Comparison of ENCODE assay signal across 8 cellular contexts in genomic region chr9:35733109-35733541, GRCh38. TPM values are rescaled to one million over a fixed set of nuclear protein-coding genes. Genes with fewer than 3 reads are reported as not detected.
DNase-seq lines count a peak whose midpoint lies in the region; ATAC-seq, FAIRE-seq and TF ChIP-seq lines count a peak whose summit lies in the region.

No MANE protein-coding gene starts in this region.

- peak overlapping the region in 7 of 8 donors; percentile 92 to 98 (median 95) for H3K27ac Mint-ChIP-seq in CD8-positive, alpha-beta memory T cell
- no peak overlapping the region for H3K27ac Mint-ChIP-seq in MCF 10A (ENCODE audit: low read depth, unreplicated experiment)

- no peaks in the 10 kb centered on the region for H3K9me3 Mint-ChIP-seq in CD8-positive, alpha-beta memory T cell
- no peaks in the 10 kb centered on the region for H3K9me3 Mint-ChIP-seq in MCF 10A (ENCODE audit: unreplicated experiment)

- in situ Hi-C loops in HepG2 (cut with HindIII; ENCODE audit: extremely low pct_ligation_motif_present, low pct_unique_long_range_greater_than_20kb) = no loop called here

- WGBS in HepG2 (ENCODE audit: low lambda C conversion rate) = 3% methylated on average over 3 of the region's 3 CpGs

- peak overlapping the region; percentile 98 for H3K4me2 ChIP-seq in HepG2 (ENCODE audit: low read depth, low read length)

- peak in 1 of 5 donors; percentile 20 for DNase-seq in CD8-positive, alpha-beta memory T cell
- peak; percentile 40 for DNase-seq in H54 (ENCODE audit: insufficient read length, low spot score)
- peak; percentile 56 for DNase-seq in NOMO-1 treated with DMSO at 0.1 percent for 48 hours (lab: John Stamatoyannopoulos, UW; ENCODE audit: unreplicated experiment)
- peak; percentile 66 for DNase-seq in MCF 10A (ENCODE audit: unreplicated experiment)
- DNase-seq in HepG2 (ENCODE audit: low spot score) = peak; percentile 60
- DNase-seq in upper lobe of right lung = no peak
- no peak for DNase-seq in activated CD8-positive, alpha-beta memory T cell treated with anti-CD3 and anti-CD28 coated beads for 24 hours
- no peak for DNase-seq in middle frontal gyrus (ENCODE audit: extremely low spot score, low spot score)

- peak overlapping the region; percentile 92 for H3K27ac ChIP-seq in CD8-positive, alpha-beta memory T cell (ENCODE audit: low read depth, low read length)
- H3K27ac ChIP-seq in HepG2 (ENCODE audit: extremely low read length, insufficient read depth, low read length) (peak overlapping the region; percentile 95), upper lobe of right lung (peak overlapping the region; percentile 96)

- peak overlapping the region; percentile 86 for H3K9ac ChIP-seq in HepG2 (ENCODE audit: insufficient read depth, low read depth, low read length)

- H3K9me3 ChIP-seq in CD8-positive, alpha-beta memory T cell (ENCODE audit: low read length) = no peaks in the 10 kb centered on the region
- H3K9me3 ChIP-seq in HepG2 (ENCODE audit: low read length) = no peaks in the 10 kb centered on the region
- no peaks in the 10 kb centered on the region for H3K9me3 ChIP-seq in upper lobe of right lung

- peak overlapping the region in 4 of 7 donors; percentile 87 to 96 (median 94) for H3K4me3 Mint-ChIP-seq in CD8-positive, alpha-beta memory T cell
- no peak overlapping the region for H3K4me3 Mint-ChIP-seq in MCF 10A (ENCODE audit: unreplicated experiment)

- peaks cover 55% of the 10 kb centered on the region for H3K4me1 ChIP-seq in CD8-positive, alpha-beta memory T cell (ENCODE audit: insufficient read depth, low read length)
- peaks cover 44% of the 10 kb centered on the region for H3K4me1 ChIP-seq in HepG2 (ENCODE audit: insufficient read depth, low read length)
- H3K4me1 ChIP-seq in upper lobe of right lung = peaks cover 44% of the 10 kb centered on the region

- peaks cover 22% of the 10 kb centered on the region for H3K36me3 ChIP-seq in CD8-positive, alpha-beta memory T cell (ENCODE audit: insufficient read depth, low read length)
- H3K36me3 ChIP-seq in HepG2 (replicated peaks in 1 of 2; ENCODE audit: control insufficient read depth in 1 of 2, insufficient read depth in 2 of 2, low read length in 2 of 2) = peaks cover 17 to 40% of the 10 kb centered on the region in 2 experiments
- peaks cover 42% of the 10 kb centered on the region for H3K36me3 ChIP-seq in upper lobe of right lung

- intact Hi-C loops in MCF 10A (cut with micrococcal nuclease) (loop anchor here (1.0 to 5.0 kb wide), 7 partner anchors 16 to 621 kb away; partner anchors contain the start of genes GBA2 and RGP1), HepG2 (cut with micrococcal nuclease; ENCODE audit: unreplicated experiment) (loop anchor here (2.0 to 10.0 kb wide), 3 partner anchors 16 to 238 kb away; partner anchors contain the start of genes FAM221B, GBA2, RGP1 and RUSC2), upper lobe of right lung (cut with DNase I) (no loop called here)

- TF ChIP-seq CTCF in MCF 10A (IDR thresholded peaks at IDR 0.05; ENCODE audit: unreplicated experiment) (peak; percentile 15), HepG2 (CRISPR knock-in tag; IDR thresholded peaks at IDR 0.05) (peak; percentile 53; the same call in 1 of the 2 replicates), upper lobe of right lung (IDR thresholded peaks at IDR 0.05) (no peak)

- TF ChIP-seq POLR2A in H54 (IDR thresholded peaks at IDR 0.05; ENCODE audit: low read depth, low read length) = no peak
- TF ChIP-seq POLR2A in HepG2 (IDR thresholded peaks at IDR 0.05; ENCODE audit: insufficient read depth in 1 of 2, low read depth in 2 of 2, low read length in 2 of 2) = 0 out of 4 replicates have a peak, but pooled peaks of 1 of the 2 experiments have one; percentile 10

- POLR2A ChIA-PET in CD8-positive, alpha-beta memory T cell (lab: Charles Lee) = interaction anchor here (0.9 to 3.7 kb wide), 8 partner anchors 16 to 128 kb away, joined by 3 to 45 read pairs (median 16); partner anchors contain the start of genes ARHGEF39, CCDC107, GBA2 and RGP1
- POLR2A ChIA-PET in MCF 10A (lab: Yijun Ruan, JAX) = interaction anchor here (0.6 to 15.0 kb wide), 20 partner anchors 11 to 621 kb away, joined by 3 to 284 read pairs (median 12); partner anchors contain the start of genes ARHGEF39, CCDC107, CLTA and GBA2
- POLR2A ChIA-PET in HepG2 (lab: Yijun Ruan, JAX) = interaction anchor here (1.4 to 4.1 kb wide), 12 partner anchors 8 to 244 kb away, joined by 3 to 102 read pairs (median 13); partner anchors contain the start of genes CCDC107, GBA2, HINT2 and RGP1

- TF ChIP-seq EP300 in HepG2 (IDR thresholded peaks at IDR 0.05; ENCODE audit: low read depth in 2 of 2, low read length in 2 of 2) = no peak
- TF ChIP-seq EP300 in HepG2 (CRISPR knock-in tag; IDR thresholded peaks at IDR 0.05; ENCODE audit: borderline replicate concordance) = no peak

- peaks cover 28% of the 10 kb centered on the region for H4K20me1 ChIP-seq in HepG2 (ENCODE audit: insufficient read depth, low read length)

- ATAC-seq in HepG2 (peak; percentile 5), upper lobe of right lung (no peak)

- no peak for TF ChIP-seq RAD21 in HepG2 (CRISPR knock-in tag; IDR thresholded peaks at IDR 0.05)

- H3K27me3 ChIP-seq in CD8-positive, alpha-beta memory T cell (ENCODE audit: insufficient read depth, low read length, poor library complexity, severe bottlenecking) = no peaks in the 10 kb centered on the region
- H3K27me3 ChIP-seq in HepG2 (ENCODE audit: control insufficient read depth in 1 of 2, insufficient read depth in 2 of 2, low read length in 2 of 2) (no peaks in the 10 kb centered on the region; a peak in 1 of 5 replicates), upper lobe of right lung (no peaks in the 10 kb centered on the region)

- H2AFZ ChIP-seq in HepG2 (ENCODE audit: low read length) = no peak overlapping the region

- CTCF ChIA-PET in CD8-positive, alpha-beta memory T cell (lab: Charles Lee) = interaction anchor here (1.4 to 8.0 kb wide), 10 partner anchors 14 to 149 kb away, joined by 3 to 89 read pairs (median 22); partner anchors contain the start of genes CCDC107, GBA2, RGP1 and RMRP
- CTCF ChIA-PET in MCF 10A (lab: Yijun Ruan, JAX) (interaction anchor here (0.6 to 10.3 kb wide), 11 partner anchors 8 to 93 kb away, joined by 3 to 150 read pairs (median 4); partner anchors contain the start of genes ARHGEF39, CCDC107, GBA2 and MSMP), HepG2 (lab: Yijun Ruan, JAX; ENCODE audit: low intra/inter-chr PET ratio, low total read pairs) (no interaction called here)

- BruUV-seq in MCF 10A (replicated peaks; lab: Mats Ljungman, UMichigan) (no TSS peak), HepG2 (replicated peaks; lab: Mats Ljungman, UMichigan) (no TSS peak)

- H3K27me3 Mint-ChIP-seq in CD8-positive, alpha-beta memory T cell = no peaks in the 10 kb centered on the region
- H3K27me3 Mint-ChIP-seq in MCF 10A (ENCODE audit: insufficient read depth, unreplicated experiment) = no peaks in the 10 kb centered on the region

- FAIRE-seq in H54 (lab: Jason Lieb, UNC) = no peak
- peak; percentile 8 for FAIRE-seq in HepG2 (lab: Jason Lieb, UNC)

- H3K4me1 Mint-ChIP-seq in CD8-positive, alpha-beta memory T cell = peaks cover 20 to 27% (median 22%) of the 10 kb centered on the region in 3 donors
- H3K4me1 Mint-ChIP-seq in MCF 10A (ENCODE audit: insufficient read depth, unreplicated experiment) = peaks cover 13% of the 10 kb centered on the region

- peaks cover 4 to 44% (median 13%) of the 10 kb centered on the region in 3 donors for H3K36me3 Mint-ChIP-seq in CD8-positive, alpha-beta memory T cell
- H3K36me3 Mint-ChIP-seq in MCF 10A (ENCODE audit: insufficient read depth, unreplicated experiment) = peaks cover 45% of the 10 kb centered on the region

- H3K4me3 ChIP-seq in CD8-positive, alpha-beta memory T cell (ENCODE audit: low read length) = peak overlapping the region; percentile 97
- H3K4me3 ChIP-seq in HepG2 (replicated peaks in 1 of 3; ENCODE audit: insufficient read depth in 1 of 3, low read depth in 2 of 3, low read length in 3 of 3) = peak overlapping the region; percentile 92 to 98 (median 92)
- H3K4me3 ChIP-seq in upper lobe of right lung = peak overlapping the region; percentile 64

- H3K79me2 ChIP-seq in HepG2 (ENCODE audit: insufficient read depth, low read length) = peaks cover 48% of the 10 kb centered on the region

RNA-seq across cellular contexts. Expression of gene CREB3, which starts 0.7 kb away (rescaled TPM):
- total RNA-seq in CD8-positive, alpha-beta memory T cell = 10 to 100 TPM; 38.0 to 38.6 TPM
- polyA plus RNA-seq in CD8-positive, alpha-beta memory T cell = 53.6 TPM
- total RNA-seq in MCF 10A (2022) (58.7 and 66.2 TPM in 2 replicates), HepG2 (2016; rRNA removed; fragmentation: Illumina TruSeq; extraction: Trizol) (32.2 and 34.2 TPM in 2 replicates), upper lobe of right lung (34.9 TPM)
- total RNA-seq in HepG2 (2016; cell fraction: cytosol; rRNA removed; fragmentation: Illumina TruSeq; extraction: Trizol; ENCODE audit: low read depth) = 16.4 and 24.8 TPM in 2 replicates
- total RNA-seq in HepG2 (2016; cell fraction: insoluble cytoplasmic fraction; rRNA removed; fragmentation: Illumina TruSeq; extraction: Trizol) = 35.0 and 35.4 TPM in 2 replicates
- total RNA-seq in HepG2 (2016; cell fraction: membrane; rRNA removed; fragmentation: Illumina TruSeq; extraction: Trizol) = 29.8 and 43.4 TPM in 2 replicates
- 19.0 and 22.6 TPM in 2 replicates for total RNA-seq in HepG2 (2016; cell fraction: nucleus; rRNA removed; fragmentation: Illumina TruSeq; extraction: Trizol)
- 11.1 and 13.5 TPM in 2 replicates for polyA plus RNA-seq in HepG2 (2011; rRNA removed)
- polyA plus RNA-seq in HepG2 (2011; cell fraction: cytosol; rRNA removed) = 12.6 and 15.2 TPM in 2 replicates
- 15.5 and 16.6 TPM in 2 replicates for polyA plus RNA-seq in HepG2 (2011; cell fraction: nucleus; rRNA removed)
- polyA plus RNA-seq in HepG2 (2012) = 12.3 and 13.3 TPM in 2 replicates
- polyA plus RNA-seq in HepG2 (2016; cell fraction: cytosol; fragmentation: Illumina TruSeq; extraction: Trizol; ENCODE audit: low read depth) = 16.3 and 25.4 TPM in 2 replicates
- 29.0 and 30.9 TPM in 2 replicates for polyA plus RNA-seq in HepG2 (2016; cell fraction: insoluble cytoplasmic fraction; fragmentation: Illumina TruSeq; extraction: Trizol; ENCODE audit: low read depth)
- 26.7 and 33.7 TPM in 2 replicates for polyA plus RNA-seq in HepG2 (2016; cell fraction: membrane; fragmentation: Illumina TruSeq; extraction: Trizol; ENCODE audit: low read depth)
- polyA plus RNA-seq in HepG2 (2016; cell fraction: nucleus; fragmentation: Illumina TruSeq; extraction: Trizol; ENCODE audit: insufficient read depth, low read depth) = 27.3 and 30.5 TPM in 2 replicates
- polyA minus RNA-seq in HepG2 (2011; rRNA and poly(A)+ RNA removed; ENCODE audit: low replicate concordance) = 14.5 and 21.8 TPM in 2 replicates
- 5.1 and 6.9 TPM in 2 replicates for polyA minus RNA-seq in HepG2 (2011; cell fraction: cytosol; rRNA and poly(A)+ RNA removed)
- 9.9 and 11.1 TPM in 2 replicates for polyA minus RNA-seq in HepG2 (2011; cell fraction: nucleus; rRNA and poly(A)+ RNA removed)

RNA-seq across cellular contexts. Expression of gene TLN1, which starts 1.1 kb away (rescaled TPM):
- total RNA-seq in CD8-positive, alpha-beta memory T cell = 100 to 1,000 TPM; 248 to 249 TPM
- 161 TPM for polyA plus RNA-seq in CD8-positive, alpha-beta memory T cell
- 224 and 256 TPM in 2 replicates for total RNA-seq in MCF 10A (2022)
- 51.8 and 53.7 TPM in 2 replicates for total RNA-seq in HepG2 (2016; rRNA removed; fragmentation: Illumina TruSeq; extraction: Trizol)
- total RNA-seq in HepG2 (2016; cell fraction: cytosol; rRNA removed; fragmentation: Illumina TruSeq; extraction: Trizol; ENCODE audit: low read depth) = 5.4 and 5.6 TPM in 2 replicates
- total RNA-seq in HepG2 (2016; cell fraction: insoluble cytoplasmic fraction; rRNA removed; fragmentation: Illumina TruSeq; extraction: Trizol) = 48.7 and 53.6 TPM in 2 replicates
- total RNA-seq in HepG2 (2016; cell fraction: membrane; rRNA removed; fragmentation: Illumina TruSeq; extraction: Trizol) = 16.4 and 17.1 TPM in 2 replicates
- total RNA-seq in HepG2 (2016; cell fraction: nucleus; rRNA removed; fragmentation: Illumina TruSeq; extraction: Trizol) = 44.1 and 46.3 TPM in 2 replicates
- 35.2 and 52.6 TPM in 2 replicates for polyA plus RNA-seq in HepG2 (2011; rRNA removed)
- 26.4 and 37.0 TPM in 2 replicates for polyA plus RNA-seq in HepG2 (2011; cell fraction: cytosol; rRNA removed)
- polyA plus RNA-seq in HepG2 (2011; cell fraction: nucleus; rRNA removed) = 60.2 and 61.4 TPM in 2 replicates
- 37.0 and 57.6 TPM in 2 replicates for polyA plus RNA-seq in HepG2 (2012)
- 3.2 and 3.6 TPM in 2 replicates for polyA plus RNA-seq in HepG2 (2016; cell fraction: cytosol; fragmentation: Illumina TruSeq; extraction: Trizol; ENCODE audit: low read depth)
- polyA plus RNA-seq in HepG2 (2016; cell fraction: insoluble cytoplasmic fraction; fragmentation: Illumina TruSeq; extraction: Trizol; ENCODE audit: low read depth) = 38.8 and 63.9 TPM in 2 replicates
- polyA plus RNA-seq in HepG2 (2016; cell fraction: membrane; fragmentation: Illumina TruSeq; extraction: Trizol; ENCODE audit: low read depth) = 5.7 and 8.6 TPM in 2 replicates
- polyA plus RNA-seq in HepG2 (2016; cell fraction: nucleus; fragmentation: Illumina TruSeq; extraction: Trizol; ENCODE audit: insufficient read depth, low read depth) = 55.3 and 65.8 TPM in 2 replicates
- polyA minus RNA-seq in HepG2 (2011; rRNA and poly(A)+ RNA removed; ENCODE audit: low replicate concordance) = 166 and 414 TPM in 2 replicates
- 120 and 167 TPM in 2 replicates for polyA minus RNA-seq in HepG2 (2011; cell fraction: cytosol; rRNA and poly(A)+ RNA removed)
- 38.1 and 53.7 TPM in 2 replicates for polyA minus RNA-seq in HepG2 (2011; cell fraction: nucleus; rRNA and poly(A)+ RNA removed)
- total RNA-seq in upper lobe of right lung = 439 TPM

RNA-seq across cellular contexts. Expression of gene GBA2, which starts 15.9 kb away (rescaled TPM):
- total RNA-seq in CD8-positive, alpha-beta memory T cell = 10 to 100 TPM; 41.8 to 42.0 TPM
- polyA plus RNA-seq in CD8-positive, alpha-beta memory T cell = 30.7 TPM
- total RNA-seq in MCF 10A (2022) = 51.3 and 55.2 TPM in 2 replicates
- total RNA-seq in HepG2 (2016; rRNA removed; fragmentation: Illumina TruSeq; extraction: Trizol) = 24.4 and 37.5 TPM in 2 replicates
- 11.1 and 11.7 TPM in 2 replicates for total RNA-seq in HepG2 (2016; cell fraction: cytosol; rRNA removed; fragmentation: Illumina TruSeq; extraction: Trizol; ENCODE audit: low read depth)
- 21.2 and 40.4 TPM in 2 replicates for total RNA-seq in HepG2 (2016; cell fraction: insoluble cytoplasmic fraction; rRNA removed; fragmentation: Illumina TruSeq; extraction: Trizol)
- 27.6 and 27.8 TPM in 2 replicates for total RNA-seq in HepG2 (2016; cell fraction: membrane; rRNA removed; fragmentation: Illumina TruSeq; extraction: Trizol)
- 70.2 and 71.7 TPM in 2 replicates for total RNA-seq in HepG2 (2016; cell fraction: nucleus; rRNA removed; fragmentation: Illumina TruSeq; extraction: Trizol)
- polyA plus RNA-seq in HepG2 (2011; rRNA removed) = 86.1 and 96.9 TPM in 2 replicates
- 54.1 and 58.1 TPM in 2 replicates for polyA plus RNA-seq in HepG2 (2011; cell fraction: cytosol; rRNA removed)
- polyA plus RNA-seq in HepG2 (2011; cell fraction: nucleus; rRNA removed) = 385 and 395 TPM in 2 replicates
- 50.0 and 65.4 TPM in 2 replicates for polyA plus RNA-seq in HepG2 (2012)
- polyA plus RNA-seq in HepG2 (2016; cell fraction: cytosol; fragmentation: Illumina TruSeq; extraction: Trizol; ENCODE audit: low read depth) = 10.5 and 11.2 TPM in 2 replicates
- polyA plus RNA-seq in HepG2 (2016; cell fraction: insoluble cytoplasmic fraction; fragmentation: Illumina TruSeq; extraction: Trizol; ENCODE audit: low read depth) = 21.6 and 24.7 TPM in 2 replicates
- 23.2 and 23.4 TPM in 2 replicates for polyA plus RNA-seq in HepG2 (2016; cell fraction: membrane; fragmentation: Illumina TruSeq; extraction: Trizol; ENCODE audit: low read depth)
- polyA plus RNA-seq in HepG2 (2016; cell fraction: nucleus; fragmentation: Illumina TruSeq; extraction: Trizol; ENCODE audit: insufficient read depth, low read depth) = 145 and 166 TPM in 2 replicates
- polyA minus RNA-seq in HepG2 (2011; rRNA and poly(A)+ RNA removed; ENCODE audit: low replicate concordance) = 62.6 and 136 TPM in 2 replicates
- polyA minus RNA-seq in HepG2 (2011; cell fraction: cytosol; rRNA and poly(A)+ RNA removed) = 24.7 and 24.9 TPM in 2 replicates
- polyA minus RNA-seq in HepG2 (2011; cell fraction: nucleus; rRNA and poly(A)+ RNA removed) = 155 and 168 TPM in 2 replicates
- 99.1 TPM for total RNA-seq in upper lobe of right lung

RNA-seq across cellular contexts. Expression of gene RGP1, which starts 16.0 kb away (rescaled TPM):
- total RNA-seq in CD8-positive, alpha-beta memory T cell = 10 to 100 TPM; 19.9 to 21.9 TPM
- polyA plus RNA-seq in CD8-positive, alpha-beta memory T cell = 10.6 TPM
- total RNA-seq in MCF 10A (2022) (33.8 and 35.8 TPM in 2 replicates), HepG2 (2016; rRNA removed; fragmentation: Illumina TruSeq; extraction: Trizol) (12.6 and 12.7 TPM in 2 replicates), upper lobe of right lung (34.6 TPM)
- 1.6 and 1.9 TPM in 2 replicates for total RNA-seq in HepG2 (2016; cell fraction: cytosol; rRNA removed; fragmentation: Illumina TruSeq; extraction: Trizol; ENCODE audit: low read depth)
- total RNA-seq in HepG2 (2016; cell fraction: insoluble cytoplasmic fraction; rRNA removed; fragmentation: Illumina TruSeq; extraction: Trizol) = 10.9 and 13.5 TPM in 2 replicates
- 7.5 and 7.7 TPM in 2 replicates for total RNA-seq in HepG2 (2016; cell fraction: membrane; rRNA removed; fragmentation: Illumina TruSeq; extraction: Trizol)
- 9.8 and 10.7 TPM in 2 replicates for total RNA-seq in HepG2 (2016; cell fraction: nucleus; rRNA removed; fragmentation: Illumina TruSeq; extraction: Trizol)
- polyA plus RNA-seq in HepG2 (2011; rRNA removed) = 18.7 and 21.0 TPM in 2 replicates
- polyA plus RNA-seq in HepG2 (2011; cell fraction: cytosol; rRNA removed) = 13.4 and 13.5 TPM in 2 replicates
- 31.7 and 33.0 TPM in 2 replicates for polyA plus RNA-seq in HepG2 (2011; cell fraction: nucleus; rRNA removed)
- polyA plus RNA-seq in HepG2 (2012) = 10.9 TPM in 2 replicates
- 3.5 and 3.8 TPM in 2 replicates for polyA plus RNA-seq in HepG2 (2016; cell fraction: cytosol; fragmentation: Illumina TruSeq; extraction: Trizol; ENCODE audit: low read depth)
- 9.5 and 11.3 TPM in 2 replicates for polyA plus RNA-seq in HepG2 (2016; cell fraction: insoluble cytoplasmic fraction; fragmentation: Illumina TruSeq; extraction: Trizol; ENCODE audit: low read depth)
- polyA plus RNA-seq in HepG2 (2016; cell fraction: membrane; fragmentation: Illumina TruSeq; extraction: Trizol; ENCODE audit: low read depth) = 5.6 TPM in 2 replicates
- 14.0 and 14.1 TPM in 2 replicates for polyA plus RNA-seq in HepG2 (2016; cell fraction: nucleus; fragmentation: Illumina TruSeq; extraction: Trizol; ENCODE audit: insufficient read depth, low read depth)
- polyA minus RNA-seq in HepG2 (2011; rRNA and poly(A)+ RNA removed; ENCODE audit: low replicate concordance) = 32.1 and 35.8 TPM in 2 replicates
- polyA minus RNA-seq in HepG2 (2011; cell fraction: cytosol; rRNA and poly(A)+ RNA removed) = 8.6 and 10.3 TPM in 2 replicates
- polyA minus RNA-seq in HepG2 (2011; cell fraction: nucleus; rRNA and poly(A)+ RNA removed) = 13.1 and 16.8 TPM in 2 replicates

RNA-seq across cellular contexts. Expression of gene MSMP, which starts 21.0 kb away (rescaled TPM):
- total RNA-seq in CD8-positive, alpha-beta memory T cell = under 1 TPM; 0.51 to 0.63 TPM
- not detected for polyA plus RNA-seq in CD8-positive, alpha-beta memory T cell
- total RNA-seq in MCF 10A (2022) = not detected in 2 replicates
- total RNA-seq in HepG2 (2016; rRNA removed; fragmentation: Illumina TruSeq; extraction: Trizol) = 0.24 and 0.49 TPM in 2 replicates
- total RNA-seq in HepG2 (2016; cell fraction: cytosol; rRNA removed; fragmentation: Illumina TruSeq; extraction: Trizol; ENCODE audit: low read depth) = not detected in 2 replicates
- total RNA-seq in HepG2 (2016; cell fraction: insoluble cytoplasmic fraction; rRNA removed; fragmentation: Illumina TruSeq; extraction: Trizol) = not detected in 2 replicates
- total RNA-seq in HepG2 (2016; cell fraction: membrane; rRNA removed; fragmentation: Illumina TruSeq; extraction: Trizol) = 0.71 TPM in 1 of 2 replicates, not detected in the other
- not detected in 2 replicates for total RNA-seq in HepG2 (2016; cell fraction: nucleus; rRNA removed; fragmentation: Illumina TruSeq; extraction: Trizol)
- 0.34 and 0.46 TPM in 2 replicates for polyA plus RNA-seq in HepG2 (2011; rRNA removed)
- polyA plus RNA-seq in HepG2 (2011; cell fraction: cytosol; rRNA removed) = 0.32 and 0.45 TPM in 2 replicates
- polyA plus RNA-seq in HepG2 (2011; cell fraction: nucleus; rRNA removed) = 0.42 TPM in 1 of 2 replicates, not detected in the other
- 0.76 TPM in 1 of 2 replicates, not detected in the other for polyA plus RNA-seq in HepG2 (2012)
- 0.66 and 1.2 TPM in 2 replicates for polyA plus RNA-seq in HepG2 (2016; cell fraction: cytosol; fragmentation: Illumina TruSeq; extraction: Trizol; ENCODE audit: low read depth)
- 0.62 TPM in 1 of 2 replicates, not detected in the other for polyA plus RNA-seq in HepG2 (2016; cell fraction: insoluble cytoplasmic fraction; fragmentation: Illumina TruSeq; extraction: Trizol; ENCODE audit: low read depth)
- polyA plus RNA-seq in HepG2 (2016; cell fraction: membrane; fragmentation: Illumina TruSeq; extraction: Trizol; ENCODE audit: low read depth) = 0.55 and 2.2 TPM in 2 replicates
- polyA plus RNA-seq in HepG2 (2016; cell fraction: nucleus; fragmentation: Illumina TruSeq; extraction: Trizol; ENCODE audit: insufficient read depth, low read depth) = not detected in 2 replicates
- polyA minus RNA-seq in HepG2 (2011; rRNA and poly(A)+ RNA removed; ENCODE audit: low replicate concordance) = 0.62 TPM in 1 of 2 replicates, not detected in the other
- not detected in 2 replicates for polyA minus RNA-seq in HepG2 (2011; cell fraction: cytosol; rRNA and poly(A)+ RNA removed)
- polyA minus RNA-seq in HepG2 (2011; cell fraction: nucleus; rRNA and poly(A)+ RNA removed) = not detected in 2 replicates
- not detected for total RNA-seq in upper lobe of right lung

Comparison
In these comparisons a context has a peak if more than half of its experiments do, and no peak if none do; other contexts are left out.
1. DNase-seq: peak in H54 (single experiment), NOMO-1 treated with DMSO at 0.1 percent for 48 hours (single experiment), MCF 10A (single experiment) and HepG2 (single experiment); none in upper lobe of right lung (single experiment), activated CD8-positive, alpha-beta memory T cell treated with anti-CD3 and anti-CD28 coated beads for 24 hours (single experiment) and middle frontal gyrus (single experiment).
2. Peak in every context shown above with its lines, with median percentiles within 50 percentile points of each other: H3K27ac ChIP-seq and H3K4me3 ChIP-seq.